In the genomic region with DNA sequence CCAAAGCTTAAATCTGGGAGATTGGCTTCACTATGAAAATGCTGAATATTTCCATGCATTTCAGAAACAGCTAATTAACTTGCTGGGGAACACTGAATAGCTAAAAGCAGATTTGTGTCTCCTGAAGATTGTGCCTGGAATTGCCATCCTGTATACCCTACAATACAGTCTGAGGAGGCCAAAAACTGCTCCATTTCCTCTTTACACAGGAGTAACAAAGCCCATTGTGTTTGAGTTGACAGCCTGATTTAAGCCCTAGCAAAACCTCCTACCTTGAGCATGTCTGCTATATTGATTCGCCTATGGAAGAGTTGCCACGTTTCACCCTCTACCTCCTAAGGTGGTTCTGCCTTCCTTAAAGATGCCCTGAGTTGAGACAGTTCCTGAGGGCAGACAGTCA, we compare ENCODE assay signal across 8 cellular contexts. TPM values are rescaled to one million over a fixed set of nuclear protein-coding genes. Genes with fewer than 3 reads are reported as not detected.
DNase-seq lines count a peak whose midpoint lies in the region; ATAC-seq and TF ChIP-seq lines count a peak whose summit lies in the region.

No MANE protein-coding gene starts in this region.

- H3K4me3 ChIP-seq in HUES6 (ENCODE audit: low read depth, low read length), result peak overlapping the region; percentile 74
- H3K4me3 ChIP-seq in naive thymus-derived CD4-positive, alpha-beta T cell (ENCODE audit: low read length), result no peak overlapping the region

- H3K4me1 Mint-ChIP-seq in activated naive CD8-positive, alpha-beta T cell (ENCODE audit: low read depth), result peaks cover 26% of the 10 kb centered on the region
- H3K4me1 Mint-ChIP-seq in naive thymus-derived CD4-positive, alpha-beta T cell, result peaks cover 15 to 38% (median 27%) of the 10 kb centered on the region in 7 donors

- POLR2A ChIA-PET in naive thymus-derived CD4-positive, alpha-beta T cell (lab: Charles Lee), result no interaction called here

- H3K27me3 Mint-ChIP-seq in activated naive CD8-positive, alpha-beta T cell, result peaks cover 27% of the 10 kb centered on the region
- peaks cover 34 to 77% (median 57%) of the 10 kb centered on the region in 5 donors for H3K27me3 Mint-ChIP-seq in naive thymus-derived CD4-positive, alpha-beta T cell

- no peak for TF ChIP-seq CTCF in C4-2B (conservative IDR thresholded peaks at IDR 0.05)

- H3K9me3 Mint-ChIP-seq in activated naive CD8-positive, alpha-beta T cell (ENCODE audit: low read depth), result no peaks in the 10 kb centered on the region
- H3K9me3 Mint-ChIP-seq in naive thymus-derived CD4-positive, alpha-beta T cell, result peaks cover 0 to 3% (median 0%) of the 10 kb centered on the region in 11 donors

- DNase-seq in naive thymus-derived CD4-positive, alpha-beta T cell, result no peak
- DNase-seq in islet precursor cell (no peak), NCI-H128 (lab: John Stamatoyannopoulos, UW; ENCODE audit: unreplicated experiment) (no peak)

- intact Hi-C loops in naive thymus-derived CD4-positive, alpha-beta T cell (cut with micrococcal nuclease), result loop anchor here (1.0 to 5.0 kb wide), 6 partner anchors 33 to 549 kb away; a partner anchor contains a TSS

- no peaks in the 10 kb centered on the region for H3K36me3 ChIP-seq in HUES6 (ENCODE audit: control insufficient read depth, insufficient read depth, low read length)
- peaks cover 0 to 5% (median 0%) of the 10 kb centered on the region in 3 experiments for H3K36me3 ChIP-seq in naive thymus-derived CD4-positive, alpha-beta T cell (ENCODE audit: control insufficient read depth in 2 of 3, insufficient read depth in 3 of 3, low read length in 3 of 3)

- H3K27ac Mint-ChIP-seq in activated naive CD8-positive, alpha-beta T cell, result no peak overlapping the region
- peak overlapping the region in 1 of 9 donors; percentile 2 for H3K27ac Mint-ChIP-seq in naive thymus-derived CD4-positive, alpha-beta T cell

- H3K9me3 ChIP-seq in HUES6 (ENCODE audit: control insufficient read depth, insufficient read depth, low read depth, low read length), result no peaks in the 10 kb centered on the region
- H3K9me3 ChIP-seq in naive thymus-derived CD4-positive, alpha-beta T cell (ENCODE audit: control insufficient read depth in 2 of 3, low read length in 3 of 3), result no peaks in the 10 kb centered on the region

- H3K27ac ChIP-seq in C4-2B (peak overlapping the region; percentile 99), HUES6 (ENCODE audit: low read depth, low read length) (no peak overlapping the region)
- H3K27ac ChIP-seq in naive thymus-derived CD4-positive, alpha-beta T cell (ENCODE audit: low read depth, low read length), result no peak overlapping the region

- peaks cover 21% of the 10 kb centered on the region; the same call in 1 of the 2 replicates for H3K4me1 ChIP-seq in HUES6 (ENCODE audit: control insufficient read depth, insufficient read depth, low read length)
- H3K4me1 ChIP-seq in naive thymus-derived CD4-positive, alpha-beta T cell (ENCODE audit: control insufficient read depth in 2 of 2, insufficient read depth in 2 of 2, low read length in 2 of 2), result peaks cover 3 to 7% of the 10 kb centered on the region in 2 donors

- CTCF ChIA-PET in naive thymus-derived CD4-positive, alpha-beta T cell (lab: Charles Lee), result interaction anchor here (1.0 kb wide), 1 partner anchor 26 kb away, joined by 3 read pairs; no protein-coding TSS in a partner anchor

- ATAC-seq in naive thymus-derived CD4-positive, alpha-beta T cell, result no peak
- ATAC-seq in HG02642 (IDR thresholded peaks at IDR 0.05; ENCODE audit: poor library complexity, unreplicated experiment) (no peak), HG02884 (IDR thresholded peaks at IDR 0.05; ENCODE audit: unreplicated experiment) (no peak)

- H3K9ac ChIP-seq in HUES6 (ENCODE audit: low read length), result no peak overlapping the region

- peak overlapping the region; percentile 97 for H3K4me3 Mint-ChIP-seq in activated naive CD8-positive, alpha-beta T cell
- H3K4me3 Mint-ChIP-seq in naive thymus-derived CD4-positive, alpha-beta T cell, result peak overlapping the region; percentile 89 to 99 (median 97)

- H3K27me3 ChIP-seq in HUES6 (ENCODE audit: control insufficient read depth, insufficient read depth, low read length), result peaks cover 11% of the 10 kb centered on the region; the same call in 1 of the 2 replicates
- H3K27me3 ChIP-seq in naive thymus-derived CD4-positive, alpha-beta T cell (ENCODE audit: control insufficient read depth in 2 of 2, insufficient read depth in 2 of 2, low read length in 2 of 2), result peaks cover 4 to 10% of the 10 kb centered on the region in 2 donors

- no peaks in the 10 kb centered on the region for H3K36me3 Mint-ChIP-seq in activated naive CD8-positive, alpha-beta T cell
- no peaks in the 10 kb centered on the region for H3K36me3 Mint-ChIP-seq in naive thymus-derived CD4-positive, alpha-beta T cell

RNA-seq across cellular contexts. Expression of a gene that starts 1.5 kb away (rescaled TPM):
- 1 to 10 TPM in 1 of 5 experiments, under 1 TPM in 4; 0.16 to 3.0 (median 0.56) TPM for total RNA-seq in naive thymus-derived CD4-positive, alpha-beta T cell
- polyA plus RNA-seq in naive thymus-derived CD4-positive, alpha-beta T cell, result under 1 TPM in 1 of 2 donors, not detected in 1; 0.03 TPM

RNA-seq across cellular contexts. Expression of a gene that starts 40.9 kb away (rescaled TPM):
- not detected for total RNA-seq in naive thymus-derived CD4-positive, alpha-beta T cell
- not detected for polyA plus RNA-seq in naive thymus-derived CD4-positive, alpha-beta T cell

RNA-seq across cellular contexts. Expression of a gene that starts 42.3 kb away (rescaled TPM):
- not detected for total RNA-seq in naive thymus-derived CD4-positive, alpha-beta T cell
- not detected for polyA plus RNA-seq in naive thymus-derived CD4-positive, alpha-beta T cell
